Comparison of ENCODE assay signal across 24 cellular contexts in the genomic region with DNA sequence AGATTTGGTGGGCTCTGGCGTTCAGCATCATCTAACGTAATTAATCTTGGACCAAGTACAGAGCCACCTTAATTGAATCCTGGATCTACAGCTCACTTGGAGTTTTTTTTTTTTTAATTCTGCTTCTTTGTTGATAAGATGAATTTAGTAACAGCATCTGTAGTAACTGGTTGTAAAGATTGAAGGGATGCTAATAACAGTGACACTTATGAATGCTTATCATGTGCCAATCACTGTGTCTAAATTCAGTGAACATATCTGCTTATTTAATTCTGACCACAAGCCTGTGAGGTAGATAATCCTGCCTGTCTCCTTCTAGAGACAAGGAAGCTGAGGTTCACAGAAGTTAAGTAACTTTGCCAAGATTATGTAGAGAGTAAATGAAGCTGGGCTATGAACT.
"Had no signal": no experiment of that assay in that cellular context is flagged by ENCODE, and none has a peak within 500 bp of the region (broad histone marks: within the 10 kb centered on the region; RNA-seq: fewer than 3 reads in every experiment).

No MANE protein-coding gene starts in this region.

- H3K27me3 ChIP-seq: colonic mucosa, esophagus squamous epithelium, gastrocnemius medialis, heart right ventricle, left lung had no signal

- H3K4me3 ChIP-seq: colonic mucosa, esophagus squamous epithelium, gastrocnemius medialis, heart right ventricle, left lung, lower lobe of right lung, mucosa of descending colon had no signal

- DNase-seq: colonic mucosa; cortex of kidney; effector CD8-positive, alpha-beta T cell; effector memory CD8-positive, alpha-beta T cell; endodermal cell; erythroblast; esophagus squamous epithelium; foreskin fibroblast; foreskin melanocyte; gastrocnemius medialis; glutamatergic neuron; head of caudate nucleus; heart right ventricle; hippocampal formation; left cardiac atrium; left lung; left ventricle myocardium superior; lower lobe of right lung; mesenchymal stem cell; mucosa of descending colon had no signal

- H3K4me3 Mint-ChIP-seq: dendritic cell treated with granulocyte-macrophage colony-stimulating factor and Interleukin-4, amounts not matched to agents 40 ng/mL and 50 ng/mL, for 4 days; effector memory CD8-positive, alpha-beta T cell; endodermal cell; mesothelial cell of epicardium had no signal

- H3K9me3 ChIP-seq: colonic mucosa, esophagus squamous epithelium, gastrocnemius medialis, heart right ventricle, lower lobe of right lung, mucosa of descending colon had no signal

- H3K36me3 Mint-ChIP-seq: mesothelial cell of epicardium had no signal

- ATAC-seq: effector memory CD8-positive, alpha-beta T cell; esophagus mucosa; gastrocnemius medialis; heart right ventricle; left cardiac atrium; left lung; left ventricle myocardium superior; lower lobe of right lung had no signal

- H3K27ac ChIP-seq: colonic mucosa, epithelial cell of prostate, esophagus squamous epithelium, gastrocnemius medialis, heart right ventricle, left lung, lower lobe of right lung had no signal

- H3K27ac Mint-ChIP-seq: dendritic cell treated with granulocyte-macrophage colony-stimulating factor and Interleukin-4, amounts not matched to agents 40 ng/mL and 50 ng/mL, for 4 days; effector memory CD8-positive, alpha-beta T cell; endodermal cell; mesothelial cell of epicardium had no signal

- H3K4me1 ChIP-seq: colonic mucosa, esophagus squamous epithelium, gastrocnemius medialis, heart right ventricle, left lung had no signal

- H3K9me3 Mint-ChIP-seq: endodermal cell had no signal

- H3K36me3 ChIP-seq: colonic mucosa, esophagus squamous epithelium, gastrocnemius medialis, heart right ventricle, left lung, lower lobe of right lung had no signal

- H3K27me3 Mint-ChIP-seq: dendritic cell treated with granulocyte-macrophage colony-stimulating factor and Interleukin-4, amounts not matched to agents 40 ng/mL and 50 ng/mL, for 4 days; effector memory CD8-positive, alpha-beta T cell had no signal
